Comparison of ENCODE assay signal across 1 cellular context in genomic region chr1:53945433-53946251, GRCh38.
TF ChIP-seq lines count a peak whose summit lies in the region.

IFT25 (minus strand) TSS chr1:53945699; CDS start chr1:53940082, 5,617 bp downstream.

TF ChIP-seq in K562, 482 proteins besides CTCF, POLR2A, EP300 and RAD21 (continued from another document and continues in another):
- TF ChIP-seq ZNF280A (IDR thresholded peaks at IDR 0.05; ENCODE audit: low read depth, partially characterized antibody) (no peak), SMC3 (conservative IDR thresholded peaks at IDR 0.05; ENCODE audit: insufficient read depth, low read depth, low read length) (no peak), E2F1 (CRISPR knock-in tag; IDR thresholded peaks at IDR 0.05) (peak; percentile 38; the same call in 1 of the 2 replicates), ILK (tag; IDR thresholded peaks at IDR 0.05; ENCODE audit: borderline replicate concordance, low read depth) (no peak), PRMT5 (CRISPR knock-in tag; IDR thresholded peaks at IDR 0.05) (peak; percentile 41; the same call in 1 of the 2 replicates), PBX2 (CRISPR knock-in tag; IDR thresholded peaks at IDR 0.05; ENCODE audit: low read depth) (no peak), PBX2 (tag; conservative IDR thresholded peaks at IDR 0.05; ENCODE audit: low read depth) (no peak), JUNB (CRISPR knock-in tag; conservative IDR thresholded peaks at IDR 0.05) (0 out of 2 replicates have a peak, but pooled peaks have one; percentile 12), ATF3 (IDR thresholded peaks at IDR 0.05) (no peak), ATF3 (CRISPR knock-in tag; conservative IDR thresholded peaks at IDR 0.05) (no peak), ZNF717 (CRISPR knock-in tag; IDR thresholded peaks at IDR 0.05) (no peak), SAP30 (IDR thresholded peaks at IDR 0.05; ENCODE audit: borderline replicate concordance, insufficient read depth, low read depth, low read length, poor library complexity, severe bottlenecking) (peak; percentile 37), SPI1 (IDR thresholded peaks at IDR 0.05; ENCODE audit: borderline replicate concordance, low read depth, low read length) (no peak), FOXJ2 (tag; IDR thresholded peaks at IDR 0.05) (no peak), GTF2A2 (tag; IDR thresholded peaks at IDR 0.05) (no peak), ATF1 (CRISPR knock-in tag; IDR thresholded peaks at IDR 0.05) (no peak), ATF1 (tag; IDR thresholded peaks at IDR 0.05) (peak; percentile 82), TFAP4 (CRISPR knock-in tag; IDR thresholded peaks at IDR 0.05; ENCODE audit: borderline replicate concordance) (peak; percentile 43; the same call in 1 of the 2 replicates), RFX7 (CRISPR knock-in tag; IDR thresholded peaks at IDR 0.05) (no peak), POLR2G (IDR thresholded peaks at IDR 0.05; ENCODE audit: low read depth, low read length) (peak; percentile 89), HSF4 (CRISPR knock-in tag; IDR thresholded peaks at IDR 0.05; ENCODE audit: borderline replicate concordance) (no peak), SMAD1 (IDR thresholded peaks at IDR 0.05; ENCODE audit: low read depth, low read length, partially characterized antibody) (no peak), POLR3A (IDR thresholded peaks at IDR 0.05; ENCODE audit: borderline replicate concordance, extremely low read depth, insufficient read depth, insufficient read length) (no peak), ZNF79 (CRISPR knock-in tag; IDR thresholded peaks at IDR 0.05; ENCODE audit: low read depth) (no peak), TAF7 (tag; IDR thresholded peaks at IDR 0.05) (peak; percentile 76), ZSCAN29 (IDR thresholded peaks at IDR 0.05) (0 out of 2 replicates have a peak, but pooled peaks have one; percentile 49), ZNF175 (CRISPR knock-in tag; IDR thresholded peaks at IDR 0.05; ENCODE audit: low read depth) (no peak), ZNF134 (CRISPR knock-in tag; conservative IDR thresholded peaks at IDR 0.05) (no peak), ERF (CRISPR knock-in tag; IDR thresholded peaks at IDR 0.05) (0 out of 2 replicates have a peak, but pooled peaks have one; percentile 74), NR1H2 (CRISPR knock-in tag; IDR thresholded peaks at IDR 0.05) (no peak; the same call in 1 of the 2 replicates), TFAM (CRISPR knock-in tag; conservative IDR thresholded peaks at IDR 0.05) (no peak), ZNF431 (CRISPR knock-in tag; IDR thresholded peaks at IDR 0.05) (no peak), DNMT1 (IDR thresholded peaks at IDR 0.05) (no peak), DIDO1 (tag; IDR thresholded peaks at IDR 0.05; ENCODE audit: low read depth) (no peak), MTA3 (IDR thresholded peaks at IDR 0.05; ENCODE audit: borderline replicate concordance) (peak; percentile 89), HNRNPL (IDR thresholded peaks at IDR 0.05; ENCODE audit: low read depth, low read length) (0 out of 2 replicates have a peak, but pooled peaks have one; percentile 70), CHCHD3 (CRISPR knock-in tag; IDR thresholded peaks at IDR 0.05) (0 out of 2 replicates have a peak, but pooled peaks have one; percentile 69), ZNF23 (CRISPR knock-in tag; IDR thresholded peaks at IDR 0.05) (no peak), EP400 (IDR thresholded peaks at IDR 0.05) (peak; percentile 63; the same call in 1 of the 2 replicates), GABPB2 (CRISPR knock-in tag; conservative IDR thresholded peaks at IDR 0.05) (no peak), ETV5 (CRISPR knock-in tag; IDR thresholded peaks at IDR 0.05; ENCODE audit: low read depth) (peak; percentile 59; the same call in 1 of the 2 replicates), HLTF (IDR thresholded peaks at IDR 0.05) (0 out of 2 replicates have a peak, but pooled peaks have one; percentile 41), ZNF197 (CRISPR knock-in tag; IDR thresholded peaks at IDR 0.05; ENCODE audit: low read depth) (no peak), NONO (IDR thresholded peaks at IDR 0.05; ENCODE audit: low read depth in 2 of 2, low read length in 1 of 2) (no peak), POU5F1 (IDR thresholded peaks at IDR 0.05; ENCODE audit: borderline replicate concordance, low read depth, low read length, partially characterized antibody) (no peak), NUFIP1 (IDR thresholded peaks at IDR 0.05; ENCODE audit: partially characterized antibody) (no peak), ELF2 (CRISPR knock-in tag; IDR thresholded peaks at IDR 0.05) (peak; percentile 54; the same call in 1 of the 2 replicates), E2F6 (IDR thresholded peaks at IDR 0.05; ENCODE audit: borderline replicate concordance in 1 of 2, extremely low read depth in 1 of 2, insufficient read depth in 1 of 2, insufficient read length in 1 of 2, low read depth in 1 of 2, low read length in 1 of 2, poor library complexity in 1 of 2, severe bottlenecking in 1 of 2) (peak; percentile 1 to 31), NCOA1 (IDR thresholded peaks at IDR 0.05; ENCODE audit: low read depth) (no peak), ZBTB9 (CRISPR knock-in tag; IDR thresholded peaks at IDR 0.05) (peak; percentile 88; the same call in 1 of the 2 replicates)
